Comparison of ENCODE assay signal across 19 cellular contexts in genomic region chr5:79875230-79875629, GRCh38.
DNase-seq lines count a peak whose midpoint lies in the region; ATAC-seq and TF ChIP-seq lines count a peak whose summit lies in the region.
"Had no signal": no experiment of that assay in that cellular context is flagged by ENCODE, and none has a peak within 500 bp of the region (broad histone marks: within the 10 kb centered on the region; RNA-seq: fewer than 3 reads in every experiment).

No MANE protein-coding gene starts in this region.

- no peaks in the 10 kb centered on the region for H3F3A ChIP-seq in GM23338 (replicated peaks; ENCODE audit: low read depth)

- no peak for TF ChIP-seq POLR2A in gastrocnemius medialis (IDR thresholded peaks at IDR 0.05)

- peak overlapping the region; percentile 63; the same call in 1 of the 2 replicates for H2AFZ ChIP-seq in GM23338

- H3K27ac Mint-ChIP-seq in GM23338 = no peak overlapping the region
- H3K27ac Mint-ChIP-seq: CD14-positive monocyte, HFFc6, IgD-negative memory B cell had no signal

- H3K27me3 Mint-ChIP-seq in GM23338 (ENCODE audit: insufficient read depth, low read depth, poor library complexity) = peaks cover 2% of the 10 kb centered on the region

- DNase-seq in GM23338 (ENCODE audit: low spot score) (no peak), dedifferentiated amniotic fluid mesenchymal stem cell (ENCODE audit: extremely low spot score) (peak; percentile 51), heart right ventricle (peak; percentile 35 to 46), gastrocnemius medialis (no peak)
- DNase-seq in activated CD4-positive, alpha-beta T cell treated with anti-CD3 and anti-CD28 coated beads for 1 hour = no peak
- no peak for DNase-seq in stimulated activated CD4-positive, alpha-beta T cell treated with anti-CD3 and anti-CD28 coated beads, Interleukin-12 subunit alpha, Interleukin-12 subunit beta, amount 100 ng/mL, for 4 hours
- DNase-seq: AML-193, DMS153, HFFc6, Kasumi-1, NCI-H1105 treated with DMSO at 0.1 percent for 48 hours, NCI-H187, NCI-H345, NCI-H69, OCI-M1, SJCRH30 had no signal

- no peaks in the 10 kb centered on the region for H3K4me1 Mint-ChIP-seq in GM23338
- H3K4me1 Mint-ChIP-seq: CD14-positive monocyte had no signal

- TF ChIP-seq CTCF in GM23338 (conservative IDR thresholded peaks at IDR 0.05; ENCODE audit: low read depth in 2 of 2) = no peak
- TF ChIP-seq CTCF in heart right ventricle (IDR thresholded peaks at IDR 0.05) = no peak
- TF ChIP-seq CTCF in gastrocnemius medialis (IDR thresholded peaks at IDR 0.05 in 4 of 5, conservative IDR thresholded peaks at IDR 0.05 in 1 of 5) = no peak

- H3K4me3 ChIP-seq in GM23338 (no peak overlapping the region), heart right ventricle (no peak overlapping the region), gastrocnemius medialis (no peak overlapping the region)
- H3K4me3 ChIP-seq: SJCRH30 had no signal

- H3K36me3 ChIP-seq in GM23338 (ENCODE audit: insufficient read depth) (no peaks in the 10 kb centered on the region), heart right ventricle (no peaks in the 10 kb centered on the region), gastrocnemius medialis (no peaks in the 10 kb centered on the region)
- H3K36me3 ChIP-seq: SJCRH30 had no signal

- H3K9me3 ChIP-seq in heart right ventricle (no peaks in the 10 kb centered on the region), gastrocnemius medialis (no peaks in the 10 kb centered on the region)
- H3K9me3 ChIP-seq: SJCRH30 had no signal

- H3K4me2 ChIP-seq in GM23338 = no peak overlapping the region

- 69 to 79% methylated on average over 10 of the region's 10 CpGs for WGBS in heart right ventricle, 2 donors

- no peak overlapping the region for H3K27ac ChIP-seq in GM23338 (ENCODE audit: low read depth)
- peak overlapping the region in 8 of 10 donors; percentile 37 to 83 (median 53) for H3K27ac ChIP-seq in heart right ventricle
- H3K27ac ChIP-seq in gastrocnemius medialis = peak overlapping the region in 2 of 4 donors; percentile 32 to 58
- H3K27ac ChIP-seq: SJCRH30 had no signal

- no peaks in the 10 kb centered on the region for H3K4me1 ChIP-seq in GM23338 (ENCODE audit: insufficient read depth)
- peaks cover 0 to 57% (median 18%) of the 10 kb centered on the region in 9 donors for H3K4me1 ChIP-seq in heart right ventricle
- peaks cover 0 to 12% of the 10 kb centered on the region in 2 donors for H3K4me1 ChIP-seq in gastrocnemius medialis
- H3K4me1 ChIP-seq: SJCRH30 had no signal

- no peak overlapping the region for H3K4me3 Mint-ChIP-seq in GM23338
- H3K4me3 Mint-ChIP-seq: CD14-positive monocyte, HFFc6, IgD-negative memory B cell had no signal

- no peaks in the 10 kb centered on the region for H4K20me1 ChIP-seq in GM23338 (replicated peaks; ENCODE audit: insufficient read depth)

- H3K36me3 Mint-ChIP-seq in GM23338 (ENCODE audit: low read depth) = no peaks in the 10 kb centered on the region
- H3K36me3 Mint-ChIP-seq: CD14-positive monocyte had no signal

- in situ Hi-C loops in gastrocnemius medialis (cut with MboI; ENCODE audit: low sequenced_read_pairs in 4 of 4) = no loop called here

- H3K79me2 ChIP-seq in GM23338 (replicated peaks; ENCODE audit: insufficient read depth) = no peaks in the 10 kb centered on the region

- no peaks in the 10 kb centered on the region for H3K9me2 ChIP-seq in GM23338 (ENCODE audit: insufficient read depth)

- no peaks in the 10 kb centered on the region for H3K9me3 Mint-ChIP-seq in GM23338
- H3K9me3 Mint-ChIP-seq: CD14-positive monocyte, HFFc6 had no signal

- no peak for ATAC-seq in GM23338
- ATAC-seq in heart right ventricle = peak; percentile 42 to 73 (median 60)
- peak; percentile 12 to 25 for ATAC-seq in gastrocnemius medialis
- no peak for ATAC-seq in GM19463 (IDR thresholded peaks at IDR 0.05; ENCODE audit: unreplicated experiment)

- intact Hi-C loops in heart right ventricle (cut with DNase I) (loop anchor here in 1 of 10 donors (10.0 kb wide), 1 partner anchor 100 kb away; no protein-coding TSS in a partner anchor), gastrocnemius medialis (cut with DNase I; ENCODE audit: low total_unique reads) (loop anchor here (10.0 kb wide), 1 partner anchor 90 kb away; no protein-coding TSS in a partner anchor)

- no peaks in the 10 kb centered on the region for H3K27me3 ChIP-seq in GM23338 (ENCODE audit: insufficient read depth)
- H3K27me3 ChIP-seq in heart right ventricle = no peaks in the 10 kb centered on the region
- no peaks in the 10 kb centered on the region for H3K27me3 ChIP-seq in gastrocnemius medialis
- H3K27me3 ChIP-seq: SJCRH30 had no signal

TF ChIP-seq in GM23338, 12 proteins besides CTCF, POLR2A, EP300 and RAD21 (continues in another document):
- TF ChIP-seq EZH2 (IDR thresholded peaks at IDR 0.05; ENCODE audit: low read depth, unreplicated experiment) (no peak), ETS1 (IDR thresholded peaks at IDR 0.05) (no peak), ZNF114 (CRISPR knock-in tag; IDR thresholded peaks at IDR 0.05) (no peak), ZNF331 (CRISPR knock-in tag; IDR thresholded peaks at IDR 0.05; ENCODE audit: low read depth) (no peak), POLR2AphosphoS5 (IDR thresholded peaks at IDR 0.05; ENCODE audit: low read depth) (no peak), EZH2phosphoT487 (IDR thresholded peaks at IDR 0.05; ENCODE audit: unreplicated experiment) (no peak), REST (IDR thresholded peaks at IDR 0.05; ENCODE audit: unreplicated experiment) (no peak), STAT1 (IDR thresholded peaks at IDR 0.05; ENCODE audit: unreplicated experiment) (no peak), NANOG (IDR thresholded peaks at IDR 0.05; ENCODE audit: borderline replicate concordance) (no peak)

Comparison
In these comparisons a context has a peak if more than half of its experiments do, and no peak if none do; other contexts are left out.
1. ATAC-seq: peak in heart right ventricle (8 of 8) and gastrocnemius medialis (2 of 2); none in GM23338 (single experiment) and GM19463 (single experiment).
2. DNase-seq: peak in dedifferentiated amniotic fluid mesenchymal stem cell (single experiment) and heart right ventricle (2 of 2); none in GM23338 (single experiment), gastrocnemius medialis (0 of 2), activated CD4-positive, alpha-beta T cell treated with anti-CD3 and anti-CD28 coated beads for 1 hour (single experiment) and stimulated activated CD4-positive, alpha-beta T cell treated with anti-CD3 and anti-CD28 coated beads, Interleukin-12 subunit alpha, Interleukin-12 subunit beta, amount 100 ng/mL, for 4 hours (single experiment).